Comparison of ENCODE assay signal across 8 cellular contexts in the genomic region with DNA sequence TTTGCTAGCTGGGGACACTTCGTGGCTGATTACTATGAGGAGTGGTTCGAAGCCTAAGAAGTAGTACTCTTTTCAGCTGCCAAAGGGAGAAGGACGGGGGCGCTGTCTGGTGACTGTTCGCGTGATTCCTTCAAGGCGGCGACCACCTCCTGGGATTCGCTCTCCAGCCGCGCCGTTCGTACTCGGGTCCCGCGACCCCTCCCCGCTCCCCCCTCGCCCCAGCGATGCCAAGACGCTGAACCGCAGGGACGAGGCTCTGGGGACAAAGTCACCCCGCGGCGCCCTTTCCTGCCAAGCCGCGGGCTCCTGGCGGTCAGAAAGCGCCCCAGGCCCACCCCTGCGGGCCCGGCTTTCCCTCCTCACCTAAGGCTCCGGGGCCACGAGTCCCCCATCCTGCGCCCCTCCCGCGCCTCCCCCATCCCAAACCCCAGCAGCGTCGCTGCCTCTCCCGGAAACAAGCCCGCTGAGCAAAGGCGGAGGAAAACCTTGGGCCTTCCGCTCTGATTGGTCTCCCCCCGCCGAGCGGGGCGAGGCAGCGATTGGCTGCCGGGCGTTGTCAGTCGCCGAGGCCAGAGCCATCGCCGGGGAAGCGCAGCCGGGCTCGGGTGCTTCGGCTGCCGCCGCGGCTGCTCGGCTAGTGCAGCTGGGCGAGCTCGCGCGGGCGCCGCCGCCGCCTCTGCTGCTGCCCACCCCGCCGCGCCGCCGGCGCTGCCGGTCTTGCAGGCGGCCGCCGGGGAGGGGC. TPM values are rescaled to one million over a fixed set of nuclear protein-coding genes. Genes with fewer than 3 reads are reported as not detected.
DNase-seq lines count a peak whose midpoint lies in the region; ATAC-seq lines count a peak whose summit lies in the region.

Gene B3GALT1 (plus strand): TSS at position 572 of the 742 bp plus-strand sequence.

- intact Hi-C loops in naive thymus-derived CD4-positive, alpha-beta T cell (cut with micrococcal nuclease), result loop anchor here in 1 of 2 donors (10.0 kb wide), 2 partner anchors 822 to 1162 kb away; partner anchors contain the start of gene CERS6

- H3K9me3 ChIP-seq in HUES48 (ENCODE audit: control insufficient read depth, insufficient read depth, low read length) (no peaks in the 10 kb centered on the region), NT2/D1 (ENCODE audit: insufficient read depth, low read length) (no peaks in the 10 kb centered on the region)
- no peaks in the 10 kb centered on the region for H3K9me3 ChIP-seq in naive thymus-derived CD4-positive, alpha-beta T cell (ENCODE audit: control insufficient read depth in 2 of 3, low read length in 3 of 3)

- peaks cover 4% of the 10 kb centered on the region; the same call in 1 of the 2 replicates for H3K27me3 ChIP-seq in HUES48 (ENCODE audit: control insufficient read depth, insufficient read depth, low read length)
- H3K27me3 ChIP-seq in NT2/D1 (ENCODE audit: insufficient read depth, insufficient read length), result peaks cover 23% of the 10 kb centered on the region
- H3K27me3 ChIP-seq in naive thymus-derived CD4-positive, alpha-beta T cell (ENCODE audit: control insufficient read depth in 2 of 2, insufficient read depth in 2 of 2, low read length in 2 of 2), result peaks cover 0 to 6% of the 10 kb centered on the region in 2 donors

- H3K9ac ChIP-seq in HUES48 (ENCODE audit: low read depth, low read length), result peak within 1 kb of the TSS; percentile 41
- peak within 1 kb of the TSS; percentile 82 for H3K9ac ChIP-seq in NT2/D1 (ENCODE audit: insufficient read length, low read depth)

- no peak within 1 kb of the TSS for H3K27ac Mint-ChIP-seq in naive thymus-derived CD4-positive, alpha-beta T cell

- peaks cover 41 to 62% (median 50%) of the 10 kb centered on the region in 5 donors for H3K27me3 Mint-ChIP-seq in naive thymus-derived CD4-positive, alpha-beta T cell

- CTCF ChIA-PET in naive thymus-derived CD4-positive, alpha-beta T cell (lab: Charles Lee), result no interaction called here

- peaks cover 0 to 6% (median 0%) of the 10 kb centered on the region in 11 donors for H3K9me3 Mint-ChIP-seq in naive thymus-derived CD4-positive, alpha-beta T cell

- peaks cover 11 to 29% (median 15%) of the 10 kb centered on the region in 7 donors for H3K4me1 Mint-ChIP-seq in naive thymus-derived CD4-positive, alpha-beta T cell

- H3K36me3 Mint-ChIP-seq in naive thymus-derived CD4-positive, alpha-beta T cell, result peaks cover 0 to 5% (median 0%) of the 10 kb centered on the region in 5 donors

- H3K36me3 ChIP-seq in HUES48 (ENCODE audit: control insufficient read depth, insufficient read depth, low read length), result no peaks in the 10 kb centered on the region
- no peaks in the 10 kb centered on the region for H3K36me3 ChIP-seq in NT2/D1 (ENCODE audit: insufficient read depth, insufficient read length, low read length)
- H3K36me3 ChIP-seq in naive thymus-derived CD4-positive, alpha-beta T cell (ENCODE audit: control insufficient read depth in 2 of 3, insufficient read depth in 3 of 3, low read length in 3 of 3), result no peaks in the 10 kb centered on the region

- ATAC-seq in GM21529 (IDR thresholded peaks at IDR 0.05; ENCODE audit: unreplicated experiment), result peak; percentile 99
- ATAC-seq in naive thymus-derived CD4-positive, alpha-beta T cell, result peak; percentile 90

- H3K4me1 ChIP-seq in HUES48 (ENCODE audit: control insufficient read depth, insufficient read depth, low read length), result peaks cover 53% of the 10 kb centered on the region
- H3K4me1 ChIP-seq in NT2/D1 (ENCODE audit: insufficient read depth, insufficient read length), result no peaks in the 10 kb centered on the region
- H3K4me1 ChIP-seq in naive thymus-derived CD4-positive, alpha-beta T cell (ENCODE audit: control insufficient read depth in 2 of 2, insufficient read depth in 2 of 2, low read length in 2 of 2), result peaks cover 0 to 7% of the 10 kb centered on the region in 2 donors

- DNase-seq in DMS79 treated with DMSO at 0.1 percent for 48 hours (lab: John Stamatoyannopoulos, UW) (peak; percentile 82), NT2/D1 (ENCODE audit: low read depth, low spot score) (peak; percentile 91), activated gamma-delta T cell (lab: John Stamatoyannopoulos, UW) (peak; percentile 25), fibroblast of the conjunctiva (ENCODE audit: low read depth) (peak; percentile 79), superior temporal gyrus (ENCODE audit: extremely low spot score) (peak; percentile 90)
- peak; percentile 23 to 70 (median 39) for DNase-seq in naive thymus-derived CD4-positive, alpha-beta T cell

- H3K4me3 Mint-ChIP-seq in naive thymus-derived CD4-positive, alpha-beta T cell, result peak within 1 kb of the TSS; percentile 69 to 89 (median 83)

- peak within 1 kb of the TSS; percentile 87 for H3K4me3 ChIP-seq in HUES48 (ENCODE audit: low read depth, low read length)
- H3K4me3 ChIP-seq in NT2/D1 (ENCODE audit: insufficient read length, low read depth), result peak within 1 kb of the TSS; percentile 81
- H3K4me3 ChIP-seq in naive thymus-derived CD4-positive, alpha-beta T cell (ENCODE audit: low read length), result peak within 1 kb of the TSS; percentile 27

- H3K27ac ChIP-seq in HUES48 (ENCODE audit: low read depth, low read length), result peak within 1 kb of the TSS; percentile 93
- H3K27ac ChIP-seq in naive thymus-derived CD4-positive, alpha-beta T cell (ENCODE audit: low read depth, low read length), result no peak within 1 kb of the TSS

- POLR2A ChIA-PET in naive thymus-derived CD4-positive, alpha-beta T cell (lab: Charles Lee), result no interaction called here

RNA-seq across cellular contexts. Expression of gene B3GALT1, which starts in this region (rescaled TPM):
- not detected for total RNA-seq in naive thymus-derived CD4-positive, alpha-beta T cell
- not detected for polyA plus RNA-seq in naive thymus-derived CD4-positive, alpha-beta T cell

Comparison
In these comparisons a context has a peak if more than half of its experiments do, and no peak if none do; other contexts are left out.
1. Peak in DNase-seq, ATAC-seq and H3K4me3 ChIP-seq in naive thymus-derived CD4-positive, alpha-beta T cell; RNA of the gene not detected or under 1 TPM.
2. DNase-seq: peak in every context shown above with its lines; median percentile 91 in NT2/D1; 90 in superior temporal gyrus; 82 in DMS79 treated with DMSO at 0.1 percent for 48 hours; 79 in fibroblast of the conjunctiva; 39 in naive thymus-derived CD4-positive, alpha-beta T cell; 25 in activated gamma-delta T cell.
3. H3K4me3 ChIP-seq: peak in every context shown above with its lines; median percentile 87 in HUES48; 81 in NT2/D1; 27 in naive thymus-derived CD4-positive, alpha-beta T cell.